1 cellular context compared by ENCODE assay signal in the genomic region with DNA sequence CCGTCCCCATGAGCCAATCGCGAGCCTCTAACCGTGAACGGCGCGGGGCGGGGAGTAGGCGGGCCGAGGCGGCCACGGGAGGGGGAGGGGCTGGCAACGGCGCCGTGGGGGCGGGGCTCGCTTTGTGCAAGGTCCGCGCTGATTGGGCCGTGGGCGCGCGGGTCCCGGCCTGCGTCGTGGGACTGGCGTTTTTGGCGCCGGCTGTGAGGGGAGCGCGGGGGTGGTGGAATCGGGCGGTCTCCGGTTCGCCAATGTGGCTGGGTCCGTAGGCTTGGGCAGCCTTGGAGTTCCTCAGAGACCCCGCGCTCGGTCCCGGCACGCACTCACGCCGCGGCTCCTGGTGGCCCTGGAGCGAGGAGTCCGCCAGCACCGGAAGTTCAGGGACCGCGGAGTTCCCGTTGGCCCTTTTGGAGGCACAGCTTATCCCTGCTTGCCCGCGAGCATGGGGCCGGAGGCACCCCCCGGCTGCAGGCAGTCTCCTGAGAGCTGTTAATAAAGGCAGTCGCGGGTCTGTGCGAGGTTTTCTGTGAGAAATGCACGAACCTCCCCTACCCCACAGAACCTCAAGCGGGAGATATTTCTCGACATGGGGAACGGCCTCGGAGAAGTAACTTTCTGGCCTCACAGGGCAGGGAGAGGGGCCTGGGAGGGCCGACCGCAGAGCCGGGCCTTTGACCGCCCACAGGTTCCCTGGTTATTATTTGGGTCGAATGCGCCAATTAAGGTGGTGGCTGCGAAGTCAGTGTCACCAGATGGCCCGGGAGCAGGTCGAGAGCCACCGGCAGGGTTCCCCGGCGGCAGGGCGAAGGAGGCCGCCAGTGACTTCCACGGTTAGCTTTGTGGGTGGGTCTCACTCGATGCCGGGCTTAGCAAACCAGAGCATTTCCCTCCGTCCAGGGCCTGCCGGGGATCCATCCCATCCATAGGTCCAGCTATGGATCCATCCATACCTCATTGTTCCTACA.
TF ChIP-seq lines count a peak whose summit lies in the region.

No MANE protein-coding gene starts in this region.

TF ChIP-seq in K562, 482 proteins besides CTCF, POLR2A, EP300 and RAD21 (continued from another document and continues in another):
- TF ChIP-seq LCOR (CRISPR knock-in tag; IDR thresholded peaks at IDR 0.05), result peak; percentile 15; the same call in 1 of the 2 replicates
- TF ChIP-seq, protein P1, sequence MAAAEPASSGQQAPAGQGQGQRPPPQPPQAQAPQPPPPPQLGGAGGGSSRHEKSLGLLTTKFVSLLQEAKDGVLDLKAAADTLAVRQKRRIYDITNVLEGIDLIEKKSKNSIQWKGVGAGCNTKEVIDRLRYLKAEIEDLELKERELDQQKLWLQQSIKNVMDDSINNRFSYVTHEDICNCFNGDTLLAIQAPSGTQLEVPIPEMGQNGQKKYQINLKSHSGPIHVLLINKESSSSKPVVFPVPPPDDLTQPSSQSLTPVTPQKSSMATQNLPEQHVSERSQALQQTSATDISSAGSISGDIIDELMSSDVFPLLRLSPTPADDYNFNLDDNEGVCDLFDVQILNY (CRISPR knock-in tag; IDR thresholded peaks at IDR 0.05), result no peak
- TF ChIP-seq, protein P2, sequence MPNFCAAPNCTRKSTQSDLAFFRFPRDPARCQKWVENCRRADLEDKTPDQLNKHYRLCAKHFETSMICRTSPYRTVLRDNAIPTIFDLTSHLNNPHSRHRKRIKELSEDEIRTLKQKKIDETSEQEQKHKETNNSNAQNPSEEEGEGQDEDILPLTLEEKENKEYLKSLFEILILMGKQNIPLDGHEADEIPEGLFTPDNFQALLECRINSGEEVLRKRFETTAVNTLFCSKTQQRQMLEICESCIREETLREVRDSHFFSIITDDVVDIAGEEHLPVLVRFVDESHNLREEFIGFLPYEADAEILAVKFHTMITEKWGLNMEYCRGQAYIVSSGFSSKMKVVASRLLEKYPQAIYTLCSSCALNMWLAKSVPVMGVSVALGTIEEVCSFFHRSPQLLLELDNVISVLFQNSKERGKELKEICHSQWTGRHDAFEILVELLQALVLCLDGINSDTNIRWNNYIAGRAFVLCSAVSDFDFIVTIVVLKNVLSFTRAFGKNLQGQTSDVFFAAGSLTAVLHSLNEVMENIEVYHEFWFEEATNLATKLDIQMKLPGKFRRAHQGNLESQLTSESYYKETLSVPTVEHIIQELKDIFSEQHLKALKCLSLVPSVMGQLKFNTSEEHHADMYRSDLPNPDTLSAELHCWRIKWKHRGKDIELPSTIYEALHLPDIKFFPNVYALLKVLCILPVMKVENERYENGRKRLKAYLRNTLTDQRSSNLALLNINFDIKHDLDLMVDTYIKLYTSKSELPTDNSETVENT (CRISPR knock-in tag; IDR thresholded peaks at IDR 0.05), result peak; percentile 80; the same call in 1 of the 2 replicates
- peak in 1 of 2 experiments; percentile 46; a peak in 2 of 4 replicates for TF ChIP-seq MAZ (CRISPR knock-in tag; conservative IDR thresholded peaks at IDR 0.05 in 1 of 2, IDR thresholded peaks at IDR 0.05 in 1 of 2)
- TF ChIP-seq, protein P3, sequence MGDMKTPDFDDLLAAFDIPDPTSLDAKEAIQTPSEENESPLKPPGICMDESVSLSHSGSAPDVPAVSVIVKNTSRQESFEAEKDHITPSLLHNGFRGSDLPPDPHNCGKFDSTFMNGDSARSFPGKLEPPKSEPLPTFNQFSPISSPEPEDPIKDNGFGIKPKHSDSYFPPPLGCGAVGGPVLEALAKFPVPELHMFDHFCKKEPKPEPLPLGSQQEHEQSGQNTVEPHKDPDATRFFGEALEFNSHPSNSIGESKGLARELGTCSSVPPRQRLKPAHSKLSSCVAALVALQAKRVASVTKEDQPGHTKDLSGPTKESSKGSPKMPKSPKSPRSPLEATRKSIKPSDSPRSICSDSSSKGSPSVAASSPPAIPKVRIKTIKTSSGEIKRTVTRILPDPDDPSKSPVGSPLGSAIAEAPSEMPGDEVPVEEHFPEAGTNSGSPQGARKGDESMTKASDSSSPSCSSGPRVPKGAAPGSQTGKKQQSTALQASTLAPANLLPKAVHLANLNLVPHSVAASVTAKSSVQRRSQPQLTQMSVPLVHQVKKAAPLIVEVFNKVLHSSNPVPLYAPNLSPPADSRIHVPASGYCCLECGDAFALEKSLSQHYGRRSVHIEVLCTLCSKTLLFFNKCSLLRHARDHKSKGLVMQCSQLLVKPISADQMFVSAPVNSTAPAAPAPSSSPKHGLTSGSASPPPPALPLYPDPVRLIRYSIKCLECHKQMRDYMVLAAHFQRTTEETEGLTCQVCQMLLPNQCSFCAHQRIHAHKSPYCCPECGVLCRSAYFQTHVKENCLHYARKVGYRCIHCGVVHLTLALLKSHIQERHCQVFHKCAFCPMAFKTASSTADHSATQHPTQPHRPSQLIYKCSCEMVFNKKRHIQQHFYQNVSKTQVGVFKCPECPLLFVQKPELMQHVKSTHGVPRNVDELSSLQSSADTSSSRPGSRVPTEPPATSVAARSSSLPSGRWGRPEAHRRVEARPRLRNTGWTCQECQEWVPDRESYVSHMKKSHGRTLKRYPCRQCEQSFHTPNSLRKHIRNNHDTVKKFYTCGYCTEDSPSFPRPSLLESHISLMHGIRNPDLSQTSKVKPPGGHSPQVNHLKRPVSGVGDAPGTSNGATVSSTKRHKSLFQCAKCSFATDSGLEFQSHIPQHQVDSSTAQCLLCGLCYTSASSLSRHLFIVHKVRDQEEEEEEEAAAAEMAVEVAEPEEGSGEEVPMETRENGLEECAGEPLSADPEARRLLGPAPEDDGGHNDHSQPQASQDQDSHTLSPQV (IDR thresholded peaks at IDR 0.05), result peak; percentile 73; the same call in 1 of the 2 replicates
- TF ChIP-seq PTBP1 (IDR thresholded peaks at IDR 0.05; ENCODE audit: low read depth, low read length), result no peak
- TF ChIP-seq TEAD1 (CRISPR knock-in tag; IDR thresholded peaks at IDR 0.05), result 0 out of 4 replicates have a peak, but pooled peaks of 1 of the 2 experiments have one; percentile 27
- TF ChIP-seq, protein P4, sequence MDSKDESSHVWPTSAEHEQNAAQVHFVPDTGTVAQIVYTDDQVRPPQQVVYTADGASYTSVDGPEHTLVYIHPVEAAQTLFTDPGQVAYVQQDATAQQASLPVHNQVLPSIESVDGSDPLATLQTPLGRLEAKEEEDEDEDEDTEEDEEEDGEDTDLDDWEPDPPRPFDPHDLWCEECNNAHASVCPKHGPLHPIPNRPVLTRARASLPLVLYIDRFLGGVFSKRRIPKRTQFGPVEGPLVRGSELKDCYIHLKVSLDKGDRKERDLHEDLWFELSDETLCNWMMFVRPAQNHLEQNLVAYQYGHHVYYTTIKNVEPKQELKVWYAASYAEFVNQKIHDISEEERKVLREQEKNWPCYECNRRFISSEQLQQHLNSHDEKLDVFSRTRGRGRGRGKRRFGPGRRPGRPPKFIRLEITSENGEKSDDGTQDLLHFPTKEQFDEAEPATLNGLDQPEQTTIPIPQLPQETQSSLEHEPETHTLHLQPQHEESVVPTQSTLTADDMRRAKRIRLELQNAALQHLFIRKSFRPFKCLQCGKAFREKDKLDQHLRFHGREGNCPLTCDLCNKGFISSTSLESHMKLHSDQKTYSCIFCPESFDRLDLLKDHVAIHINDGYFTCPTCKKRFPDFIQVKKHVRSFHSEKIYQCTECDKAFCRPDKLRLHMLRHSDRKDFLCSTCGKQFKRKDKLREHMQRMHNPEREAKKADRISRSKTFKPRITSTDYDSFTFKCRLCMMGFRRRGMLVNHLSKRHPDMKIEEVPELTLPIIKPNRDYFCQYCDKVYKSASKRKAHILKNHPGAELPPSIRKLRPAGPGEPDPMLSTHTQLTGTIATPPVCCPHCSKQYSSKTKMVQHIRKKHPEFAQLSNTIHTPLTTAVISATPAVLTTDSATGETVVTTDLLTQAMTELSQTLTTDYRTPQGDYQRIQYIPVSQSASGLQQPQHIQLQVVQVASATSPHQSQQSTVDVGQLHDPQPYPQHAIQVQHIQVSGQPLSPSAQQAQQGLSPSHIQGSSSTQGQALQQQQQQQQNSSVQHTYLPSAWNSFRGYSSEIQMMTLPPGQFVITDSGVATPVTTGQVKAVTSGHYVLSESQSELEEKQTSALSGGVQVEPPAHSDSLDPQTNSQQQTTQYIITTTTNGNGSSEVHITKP (IDR thresholded peaks at IDR 0.05; ENCODE audit: partially characterized antibody), result peak; percentile 43
- TF ChIP-seq GABPA (tag; conservative IDR thresholded peaks at IDR 0.05; ENCODE audit: low read depth), result peak; percentile 84
- TF ChIP-seq NFRKB (IDR thresholded peaks at IDR 0.05; ENCODE audit: low read depth), result peak; percentile 13; the same call in 1 of the 2 replicates
- TF ChIP-seq ZBTB7A (IDR thresholded peaks at IDR 0.05; ENCODE audit: borderline replicate concordance, control insufficient read depth, low read depth, low read length), result peak; percentile 36; the same call in 1 of the 2 replicates
- TF ChIP-seq, protein P5, sequence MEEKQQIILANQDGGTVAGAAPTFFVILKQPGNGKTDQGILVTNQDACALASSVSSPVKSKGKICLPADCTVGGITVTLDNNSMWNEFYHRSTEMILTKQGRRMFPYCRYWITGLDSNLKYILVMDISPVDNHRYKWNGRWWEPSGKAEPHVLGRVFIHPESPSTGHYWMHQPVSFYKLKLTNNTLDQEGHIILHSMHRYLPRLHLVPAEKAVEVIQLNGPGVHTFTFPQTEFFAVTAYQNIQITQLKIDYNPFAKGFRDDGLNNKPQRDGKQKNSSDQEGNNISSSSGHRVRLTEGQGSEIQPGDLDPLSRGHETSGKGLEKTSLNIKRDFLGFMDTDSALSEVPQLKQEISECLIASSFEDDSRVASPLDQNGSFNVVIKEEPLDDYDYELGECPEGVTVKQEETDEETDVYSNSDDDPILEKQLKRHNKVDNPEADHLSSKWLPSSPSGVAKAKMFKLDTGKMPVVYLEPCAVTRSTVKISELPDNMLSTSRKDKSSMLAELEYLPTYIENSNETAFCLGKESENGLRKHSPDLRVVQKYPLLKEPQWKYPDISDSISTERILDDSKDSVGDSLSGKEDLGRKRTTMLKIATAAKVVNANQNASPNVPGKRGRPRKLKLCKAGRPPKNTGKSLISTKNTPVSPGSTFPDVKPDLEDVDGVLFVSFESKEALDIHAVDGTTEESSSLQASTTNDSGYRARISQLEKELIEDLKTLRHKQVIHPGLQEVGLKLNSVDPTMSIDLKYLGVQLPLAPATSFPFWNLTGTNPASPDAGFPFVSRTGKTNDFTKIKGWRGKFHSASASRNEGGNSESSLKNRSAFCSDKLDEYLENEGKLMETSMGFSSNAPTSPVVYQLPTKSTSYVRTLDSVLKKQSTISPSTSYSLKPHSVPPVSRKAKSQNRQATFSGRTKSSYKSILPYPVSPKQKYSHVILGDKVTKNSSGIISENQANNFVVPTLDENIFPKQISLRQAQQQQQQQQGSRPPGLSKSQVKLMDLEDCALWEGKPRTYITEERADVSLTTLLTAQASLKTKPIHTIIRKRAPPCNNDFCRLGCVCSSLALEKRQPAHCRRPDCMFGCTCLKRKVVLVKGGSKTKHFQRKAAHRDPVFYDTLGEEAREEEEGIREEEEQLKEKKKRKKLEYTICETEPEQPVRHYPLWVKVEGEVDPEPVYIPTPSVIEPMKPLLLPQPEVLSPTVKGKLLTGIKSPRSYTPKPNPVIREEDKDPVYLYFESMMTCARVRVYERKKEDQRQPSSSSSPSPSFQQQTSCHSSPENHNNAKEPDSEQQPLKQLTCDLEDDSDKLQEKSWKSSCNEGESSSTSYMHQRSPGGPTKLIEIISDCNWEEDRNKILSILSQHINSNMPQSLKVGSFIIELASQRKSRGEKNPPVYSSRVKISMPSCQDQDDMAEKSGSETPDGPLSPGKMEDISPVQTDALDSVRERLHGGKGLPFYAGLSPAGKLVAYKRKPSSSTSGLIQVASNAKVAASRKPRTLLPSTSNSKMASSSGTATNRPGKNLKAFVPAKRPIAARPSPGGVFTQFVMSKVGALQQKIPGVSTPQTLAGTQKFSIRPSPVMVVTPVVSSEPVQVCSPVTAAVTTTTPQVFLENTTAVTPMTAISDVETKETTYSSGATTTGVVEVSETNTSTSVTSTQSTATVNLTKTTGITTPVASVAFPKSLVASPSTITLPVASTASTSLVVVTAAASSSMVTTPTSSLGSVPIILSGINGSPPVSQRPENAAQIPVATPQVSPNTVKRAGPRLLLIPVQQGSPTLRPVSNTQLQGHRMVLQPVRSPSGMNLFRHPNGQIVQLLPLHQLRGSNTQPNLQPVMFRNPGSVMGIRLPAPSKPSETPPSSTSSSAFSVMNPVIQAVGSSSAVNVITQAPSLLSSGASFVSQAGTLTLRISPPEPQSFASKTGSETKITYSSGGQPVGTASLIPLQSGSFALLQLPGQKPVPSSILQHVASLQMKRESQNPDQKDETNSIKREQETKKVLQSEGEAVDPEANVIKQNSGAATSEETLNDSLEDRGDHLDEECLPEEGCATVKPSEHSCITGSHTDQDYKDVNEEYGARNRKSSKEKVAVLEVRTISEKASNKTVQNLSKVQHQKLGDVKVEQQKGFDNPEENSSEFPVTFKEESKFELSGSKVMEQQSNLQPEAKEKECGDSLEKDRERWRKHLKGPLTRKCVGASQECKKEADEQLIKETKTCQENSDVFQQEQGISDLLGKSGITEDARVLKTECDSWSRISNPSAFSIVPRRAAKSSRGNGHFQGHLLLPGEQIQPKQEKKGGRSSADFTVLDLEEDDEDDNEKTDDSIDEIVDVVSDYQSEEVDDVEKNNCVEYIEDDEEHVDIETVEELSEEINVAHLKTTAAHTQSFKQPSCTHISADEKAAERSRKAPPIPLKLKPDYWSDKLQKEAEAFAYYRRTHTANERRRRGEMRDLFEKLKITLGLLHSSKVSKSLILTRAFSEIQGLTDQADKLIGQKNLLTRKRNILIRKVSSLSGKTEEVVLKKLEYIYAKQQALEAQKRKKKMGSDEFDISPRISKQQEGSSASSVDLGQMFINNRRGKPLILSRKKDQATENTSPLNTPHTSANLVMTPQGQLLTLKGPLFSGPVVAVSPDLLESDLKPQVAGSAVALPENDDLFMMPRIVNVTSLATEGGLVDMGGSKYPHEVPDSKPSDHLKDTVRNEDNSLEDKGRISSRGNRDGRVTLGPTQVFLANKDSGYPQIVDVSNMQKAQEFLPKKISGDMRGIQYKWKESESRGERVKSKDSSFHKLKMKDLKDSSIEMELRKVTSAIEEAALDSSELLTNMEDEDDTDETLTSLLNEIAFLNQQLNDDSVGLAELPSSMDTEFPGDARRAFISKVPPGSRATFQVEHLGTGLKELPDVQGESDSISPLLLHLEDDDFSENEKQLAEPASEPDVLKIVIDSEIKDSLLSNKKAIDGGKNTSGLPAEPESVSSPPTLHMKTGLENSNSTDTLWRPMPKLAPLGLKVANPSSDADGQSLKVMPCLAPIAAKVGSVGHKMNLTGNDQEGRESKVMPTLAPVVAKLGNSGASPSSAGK (IDR thresholded peaks at IDR 0.05), result 0 out of 2 replicates have a peak, but pooled peaks have one; percentile 38
- TF ChIP-seq, protein P6, sequence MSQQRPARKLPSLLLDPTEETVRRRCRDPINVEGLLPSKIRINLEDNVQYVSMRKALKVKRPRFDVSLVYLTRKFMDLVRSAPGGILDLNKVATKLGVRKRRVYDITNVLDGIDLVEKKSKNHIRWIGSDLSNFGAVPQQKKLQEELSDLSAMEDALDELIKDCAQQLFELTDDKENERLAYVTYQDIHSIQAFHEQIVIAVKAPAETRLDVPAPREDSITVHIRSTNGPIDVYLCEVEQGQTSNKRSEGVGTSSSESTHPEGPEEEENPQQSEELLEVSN (IDR thresholded peaks at IDR 0.05; ENCODE audit: borderline replicate concordance in 1 of 2, extremely low read depth in 1 of 2, insufficient read depth in 1 of 2, insufficient read length in 1 of 2, low read depth in 1 of 2, low read length in 1 of 2, poor library complexity in 1 of 2, severe bottlenecking in 1 of 2), result peak; percentile 61 to 88
- TF ChIP-seq TOE1 (IDR thresholded peaks at IDR 0.05; ENCODE audit: borderline replicate concordance), result no peak
- 0 out of 2 replicates have a peak, but pooled peaks have one; percentile 42 for TF ChIP-seq TOE1 (CRISPR knock-in tag; IDR thresholded peaks at IDR 0.05; ENCODE audit: borderline replicate concordance, low read depth)
- TF ChIP-seq ETV5 (CRISPR knock-in tag; IDR thresholded peaks at IDR 0.05; ENCODE audit: low read depth), result peak; percentile 27; the same call in 1 of the 2 replicates
- 0 out of 2 replicates have a peak, but pooled peaks have one; percentile 52 for TF ChIP-seq GTF2E2 (tag; IDR thresholded peaks at IDR 0.05)
